In genomic region chr13:110272227-110272626, GRCh38 we compare ENCODE assay signal across 27 cellular contexts. TPM values are rescaled to one million over a fixed set of nuclear protein-coding genes. Genes with fewer than 3 reads are reported as not detected.
"Had no signal": no experiment of that assay in that cellular context is flagged by ENCODE, and none has a peak within 500 bp of the region (broad histone marks: within the 10 kb centered on the region; RNA-seq: fewer than 3 reads in every experiment).

No MANE protein-coding gene starts in this region.

- H3K9me3 ChIP-seq: esophagus muscularis mucosa, heart left ventricle, stomach, suprapubic skin, tibial nerve had no signal

- H3K9me3 Mint-ChIP-seq: activated CD8-positive, alpha-beta T cell treated with anti-CD3 and anti-CD28 coated beads for 36 hours; dendritic cell treated with granulocyte-macrophage colony-stimulating factor and Interleukin-4, amounts not matched to agents 40 ng/mL and 50 ng/mL, for 4 days; nephron; stimulated activated naive B cell treated with anti-CD40 and anti-IgM and Interleukin-4, amounts not matched to agents 10 μg/mL and 1 μg/mL and 100 μg/mL, for 72 hours had no signal

- H3K4me3 ChIP-seq: esophagus muscularis mucosa, heart left ventricle, stomach, suprapubic skin, tibial nerve had no signal

- H3K27me3 ChIP-seq: brain microvascular endothelial cell, esophagus muscularis mucosa, foreskin keratinocyte, heart left ventricle, stomach, tibial nerve had no signal

- H3K27ac ChIP-seq: brain microvascular endothelial cell, foreskin keratinocyte, suprapubic skin, WERI-Rb-1 had no signal

- H3K36me3 ChIP-seq: suprapubic skin, WERI-Rb-1 had no signal

- H3K27me3 Mint-ChIP-seq: activated naive CD8-positive, alpha-beta T cell had no signal

- H3K4me1 Mint-ChIP-seq: stimulated activated naive B cell treated with anti-CD40 and anti-IgM and Interleukin-4, amounts not matched to agents 10 μg/mL and 1 μg/mL and 100 μg/mL, for 72 hours had no signal

- ATAC-seq: activated CD4-positive, CD25-positive, alpha-beta regulatory T cell treated with anti-CD3 and anti-CD28 coated beads, Interleukin-2, amount 50 U/mL, for 24 hours; activated CD8-positive, alpha-beta T cell treated with anti-CD3 and anti-CD28 coated beads for 36 hours; foreskin keratinocyte; heart left ventricle; left lobe of liver; sciatic nerve; stimulated activated naive B cell treated with anti-CD40 and anti-IgM and Interleukin-4, amounts not matched to agents 10 μg/mL and 1 μg/mL and 100 μg/mL, for 72 hours had no signal

- FAIRE-seq: small intestine, TTC549 had no signal

- H3K4me1 ChIP-seq: foreskin keratinocyte had no signal

- H3K4me3 Mint-ChIP-seq: activated CD8-positive, alpha-beta T cell treated with anti-CD3 and anti-CD28 coated beads for 36 hours; activated naive CD8-positive, alpha-beta T cell; dendritic cell treated with granulocyte-macrophage colony-stimulating factor and Interleukin-4, amounts not matched to agents 40 ng/mL and 50 ng/mL, for 4 days; nephron; stimulated activated naive B cell treated with anti-CD40 and anti-IgM and Interleukin-4, amounts not matched to agents 10 μg/mL and 1 μg/mL and 100 μg/mL, for 72 hours had no signal

- H3K36me3 Mint-ChIP-seq: activated naive CD8-positive, alpha-beta T cell; stimulated activated naive B cell treated with anti-CD40 and anti-IgM and Interleukin-4, amounts not matched to agents 10 μg/mL and 1 μg/mL and 100 μg/mL, for 72 hours had no signal

- DNase-seq: activated CD4-positive, alpha-beta T cell treated with anti-CD3 and anti-CD28 coated beads for 48 hours; activated CD8-positive, alpha-beta T cell treated with anti-CD3 and anti-CD28 coated beads for 36 hours; activated effector memory CD4-positive, alpha-beta T cell treated with Interleukin-2 at 50 U/mL for 16 hours; activated naive CD4-positive, alpha-beta T cell treated with Interleukin-2 at 50 U/mL for 16 hours; activated T-cell treated with anti-CD3 and anti-CD28 coated beads, Interleukin-2, amount 50 U/mL, for 48 hours; anterior cingulate cortex; brain microvascular endothelial cell; caudate nucleus; foreskin keratinocyte; kidney glomerular epithelial cell; small intestine; stimulated activated CD4-positive, alpha-beta T cell treated with anti-CD3 and anti-CD28 coated beads, Interleukin-15, amount 100 ng/mL, for 24 hours; stimulated activated CD4-positive, alpha-beta T cell treated with anti-CD3 and anti-CD28 coated beads, Interleukin-2, amount 100 ng/mL, for 24 hours; stimulated activated naive B cell treated with anti-CD40 and anti-IgM and Interleukin-4, amounts not matched to agents 10 μg/mL and 1 μg/mL and 100 μg/mL, for 72 hours; stomach; WERI-Rb-1 had no signal

- H3K27ac Mint-ChIP-seq: activated CD8-positive, alpha-beta T cell treated with anti-CD3 and anti-CD28 coated beads for 36 hours; activated naive CD8-positive, alpha-beta T cell; dendritic cell treated with granulocyte-macrophage colony-stimulating factor and Interleukin-4, amounts not matched to agents 40 ng/mL and 50 ng/mL, for 4 days; nephron; stimulated activated naive B cell treated with anti-CD40 and anti-IgM and Interleukin-4, amounts not matched to agents 10 μg/mL and 1 μg/mL and 100 μg/mL, for 72 hours had no signal

RNA-seq across cellular contexts. Expression of gene COL4A1, which starts 34.7 kb away (rescaled TPM):
- total RNA-seq: activated CD8-positive, alpha-beta T cell treated with anti-CD3 and anti-CD28 coated beads for 36 hours had no signal

RNA-seq across cellular contexts. Expression of gene COL4A2, which starts 34.9 kb away (rescaled TPM):
- total RNA-seq: activated CD8-positive, alpha-beta T cell treated with anti-CD3 and anti-CD28 coated beads for 36 hours had no signal
